In the genomic region with DNA sequence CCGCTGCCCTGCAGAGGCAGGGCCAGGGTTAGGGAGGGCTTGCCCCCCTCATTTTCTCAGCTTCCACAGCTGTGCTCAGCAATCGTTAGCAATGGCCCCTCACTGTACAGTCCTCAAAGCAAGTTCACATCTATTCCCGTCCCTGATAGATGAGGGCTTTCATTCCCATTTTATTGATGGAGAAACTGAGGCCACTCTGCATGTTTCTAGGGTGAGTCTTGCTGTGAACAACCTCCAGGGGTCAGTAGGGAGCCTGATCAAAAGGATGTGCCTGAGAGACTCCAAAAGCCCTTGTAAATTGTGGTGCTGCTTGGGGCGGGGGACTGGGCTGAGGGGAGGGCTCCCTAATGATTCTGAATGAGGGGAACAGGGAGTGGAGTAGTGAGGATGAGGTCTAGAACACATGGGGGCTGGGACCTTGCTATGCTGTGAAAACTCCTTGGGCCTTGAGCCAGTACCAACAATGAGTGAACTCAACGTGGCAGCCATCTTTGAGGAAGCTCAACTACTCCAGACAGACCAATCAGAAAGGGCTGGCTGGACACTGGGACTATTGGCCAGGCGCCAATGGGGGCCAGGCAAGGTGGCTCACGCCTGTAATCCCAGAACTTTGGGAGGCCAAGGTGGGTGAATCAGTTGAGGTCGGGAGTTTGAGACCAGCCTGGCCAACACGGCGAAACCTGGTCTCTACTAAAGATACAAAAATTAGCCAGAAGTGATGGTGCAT, we compare ENCODE assay signal across 20 cellular contexts. TPM values are rescaled to one million over a fixed set of nuclear protein-coding genes. Genes with fewer than 3 reads are reported as not detected.
DNase-seq lines count a peak whose midpoint lies in the region; ATAC-seq and TF ChIP-seq lines count a peak whose summit lies in the region.
"Had no signal": no experiment of that assay in that cellular context is flagged by ENCODE, and none has a peak within 500 bp of the region (broad histone marks: within the 10 kb centered on the region; RNA-seq: fewer than 3 reads in every experiment).

No MANE protein-coding gene starts in this region.

- WGBS in esophagus squamous epithelium, 2 donors = 84 to 93% methylated on average over 5 to 10 of the region's 10 CpGs

- H3K4me1 ChIP-seq in RWPE2 (ENCODE audit: insufficient read depth, poor library complexity, severe bottlenecking) = no peaks in the 10 kb centered on the region
- H3K4me1 ChIP-seq in neural progenitor cell = peaks cover 7% of the 10 kb centered on the region
- H3K4me1 ChIP-seq in esophagus squamous epithelium = peaks cover 7 to 23% (median 18%) of the 10 kb centered on the region in 3 donors

- H3K79me2 ChIP-seq in neural progenitor cell (ENCODE audit: low read depth) = no peaks in the 10 kb centered on the region

- no peak for TF ChIP-seq POLR2A in esophagus squamous epithelium (IDR thresholded peaks at IDR 0.05)

- TF ChIP-seq CTCF in HFF-Myc (IDR thresholded peaks at IDR 0.05; ENCODE audit: low read depth, low read length, missing control alignments) (peak; percentile 11), RWPE2 (IDR thresholded peaks at IDR 0.05; ENCODE audit: poor library complexity, severe bottlenecking) (peak; percentile 5), neural progenitor cell (IDR thresholded peaks at IDR 0.05) (peak; percentile 12), esophagus squamous epithelium (IDR thresholded peaks at IDR 0.05) (no peak)

- H3K9me3 Mint-ChIP-seq in neural progenitor cell = peaks cover 5% of the 10 kb centered on the region
- H3K9me3 Mint-ChIP-seq: memory B cell; natural killer cell treated with Interleukin-12 subunit alpha and Interleukin-12 subunit beta and Interleukin-15 and Interleukin-18, amount 100 ng/mL, for 72 hours had no signal

- intact Hi-C loops in esophagus squamous epithelium (cut with DNase I) = no loop called here

- H3K4me1 Mint-ChIP-seq in neural progenitor cell = peaks cover 27% of the 10 kb centered on the region
- H3K4me1 Mint-ChIP-seq: memory B cell had no signal

- H2AFZ ChIP-seq in neural progenitor cell (replicated peaks) = no peak overlapping the region

- no peak overlapping the region for H3K4me3 Mint-ChIP-seq in neural progenitor cell
- H3K4me3 Mint-ChIP-seq: CD4-positive, CD25-positive, alpha-beta regulatory T cell; memory B cell; natural killer cell treated with Interleukin-12 subunit alpha and Interleukin-12 subunit beta and Interleukin-15 and Interleukin-18, amount 100 ng/mL, for 72 hours; T-helper 2 cell treated with Interferon-gamma antibody and Interleukin-4, amounts not matched to agents 5 μg/mL and 100 μg/mL, for 36 hours had no signal

- H3K36me3 ChIP-seq in RWPE2 (ENCODE audit: low read depth) (no peaks in the 10 kb centered on the region), neural progenitor cell (no peaks in the 10 kb centered on the region), esophagus squamous epithelium (no peaks in the 10 kb centered on the region)
- H3K36me3 ChIP-seq: heart right ventricle, upper lobe of left lung had no signal

- no peak overlapping the region for H3K27ac Mint-ChIP-seq in neural progenitor cell
- H3K27ac Mint-ChIP-seq: memory B cell; natural killer cell treated with Interleukin-12 subunit alpha and Interleukin-12 subunit beta and Interleukin-15 and Interleukin-18, amount 100 ng/mL, for 72 hours; T-helper 2 cell treated with Interferon-gamma antibody and Interleukin-4, amounts not matched to agents 5 μg/mL and 100 μg/mL, for 36 hours had no signal

- H3K27me3 Mint-ChIP-seq in neural progenitor cell (ENCODE audit: insufficient read depth, low read depth) = peaks cover 15% of the 10 kb centered on the region
- H3K27me3 Mint-ChIP-seq: CD4-positive, CD25-positive, alpha-beta regulatory T cell; natural killer cell treated with Interleukin-12 subunit alpha and Interleukin-12 subunit beta and Interleukin-15 and Interleukin-18, amount 100 ng/mL, for 72 hours had no signal

- no peak overlapping the region for H3K9ac ChIP-seq in neural progenitor cell

- H3K9me3 ChIP-seq in RWPE2 (ENCODE audit: severe bottlenecking) (peaks cover 3% of the 10 kb centered on the region), neural progenitor cell (ENCODE audit: low read depth) (no peaks in the 10 kb centered on the region), esophagus squamous epithelium (peaks cover 0 to 14% (median 9%) of the 10 kb centered on the region in 3 donors)

- DNase-seq in DMS53 (lab: John Stamatoyannopoulos, UW) (peak; percentile 38), DMS53 treated with DMSO at 0.1 percent for 48 hours (lab: John Stamatoyannopoulos, UW; ENCODE audit: unreplicated experiment) (no peak), HFF-Myc (ENCODE audit: extremely low read depth, low read depth) (no peak), RWPE2 (ENCODE audit: low spot score) (no peak), neural progenitor cell (ENCODE audit: low spot score) (no peak), iPS-NIHi7 (ENCODE audit: extremely low spot score) (no peak), esophagus squamous epithelium (lab: John Stamatoyannopoulos, UW) (no peak)
- DNase-seq: activated CD4-positive, CD25-positive, alpha-beta regulatory T cell treated with anti-CD3 and anti-CD28 coated beads, Interleukin-2, amount 50 U/mL, for 72 hours; body of pancreas; dorsolateral prefrontal cortex; heart right ventricle; NCI-H1105 treated with DMSO at 0.1 percent for 48 hours; stimulated activated naive CD4-positive, alpha-beta T cell treated with Interleukin-2 at 50 U/mL for 16 hours; upper lobe of left lung had no signal

- H3K27me3 ChIP-seq in RWPE2 (ENCODE audit: insufficient read depth, poor library complexity, severe bottlenecking) = no peaks in the 10 kb centered on the region
- H3K27me3 ChIP-seq in neural progenitor cell = no peaks in the 10 kb centered on the region
- peaks cover 0 to 80% (median 0%) of the 10 kb centered on the region in 4 donors for H3K27me3 ChIP-seq in esophagus squamous epithelium
- H3K27me3 ChIP-seq: body of pancreas, upper lobe of left lung had no signal

- no peak overlapping the region for H3K4me3 ChIP-seq in HFF-Myc (replicated peaks; ENCODE audit: low read depth, low read length)
- no peak overlapping the region for H3K4me3 ChIP-seq in RWPE2 (ENCODE audit: severe bottlenecking)
- no peak overlapping the region for H3K4me3 ChIP-seq in neural progenitor cell
- H3K4me3 ChIP-seq in esophagus squamous epithelium = no peak overlapping the region
- H3K4me3 ChIP-seq: body of pancreas, dorsolateral prefrontal cortex, heart right ventricle, upper lobe of left lung had no signal

- ATAC-seq in RWPE2 (ENCODE audit: low read depth) (no peak), GM18868 (IDR thresholded peaks at IDR 0.05; ENCODE audit: unreplicated experiment) (no peak)
- ATAC-seq: body of pancreas; natural killer cell treated with Interleukin-12 subunit alpha and Interleukin-12 subunit beta and Interleukin-15 and Interleukin-18, amount 100 ng/mL, for 72 hours had no signal

- H3K4me2 ChIP-seq in neural progenitor cell = no peak overlapping the region

- H3K27ac ChIP-seq in RWPE2 (ENCODE audit: poor library complexity, severe bottlenecking) (no peak overlapping the region), neural progenitor cell (no peak overlapping the region), esophagus squamous epithelium (no peak overlapping the region)
- H3K27ac ChIP-seq: body of pancreas, dorsolateral prefrontal cortex, heart right ventricle, upper lobe of left lung had no signal

- no peaks in the 10 kb centered on the region for H4K20me1 ChIP-seq in neural progenitor cell (ENCODE audit: low read depth)

- H3K36me3 Mint-ChIP-seq in neural progenitor cell = no peaks in the 10 kb centered on the region
- H3K36me3 Mint-ChIP-seq: natural killer cell treated with Interleukin-12 subunit alpha and Interleukin-12 subunit beta and Interleukin-15 and Interleukin-18, amount 100 ng/mL, for 72 hours had no signal

- H3F3A ChIP-seq in neural progenitor cell (ENCODE audit: low read depth) = peaks cover 4% of the 10 kb centered on the region

RNA-seq across cellular contexts. Expression of a gene that starts 6.7 kb away (rescaled TPM):
- not detected in 2 replicates for total RNA-seq in neural progenitor cell (ENCODE audit: low replicate concordance)
- total RNA-seq in esophagus squamous epithelium = not detected
- total RNA-seq: body of pancreas; CD4-positive, CD25-positive, alpha-beta regulatory T cell; dorsolateral prefrontal cortex; heart right ventricle; natural killer cell treated with Interleukin-12 subunit alpha and Interleukin-12 subunit beta and Interleukin-15 and Interleukin-18, amount 100 ng/mL, for 72 hours; pulmonary artery endothelial cell; upper lobe of left lung had no signal

RNA-seq across cellular contexts. Expression of a gene that starts 36.7 kb away (rescaled TPM):
- total RNA-seq in neural progenitor cell (ENCODE audit: low replicate concordance) (58.0 and 177 TPM in 2 replicates), esophagus squamous epithelium (10 to 100 TPM in 3 of 4 donors, 1 to 10 TPM in 1; 6.1 to 17.2 (median 11.9) TPM)

Comparison
In these comparisons a context has a peak if more than half of its experiments do, and no peak if none do; other contexts are left out.
1. CTCF ChIP-seq: peak in HFF-Myc (single experiment), RWPE2 (single experiment) and neural progenitor cell (single experiment); none in esophagus squamous epithelium (0 of 6).